1 cellular context compared by ENCODE assay signal in the genomic region with DNA sequence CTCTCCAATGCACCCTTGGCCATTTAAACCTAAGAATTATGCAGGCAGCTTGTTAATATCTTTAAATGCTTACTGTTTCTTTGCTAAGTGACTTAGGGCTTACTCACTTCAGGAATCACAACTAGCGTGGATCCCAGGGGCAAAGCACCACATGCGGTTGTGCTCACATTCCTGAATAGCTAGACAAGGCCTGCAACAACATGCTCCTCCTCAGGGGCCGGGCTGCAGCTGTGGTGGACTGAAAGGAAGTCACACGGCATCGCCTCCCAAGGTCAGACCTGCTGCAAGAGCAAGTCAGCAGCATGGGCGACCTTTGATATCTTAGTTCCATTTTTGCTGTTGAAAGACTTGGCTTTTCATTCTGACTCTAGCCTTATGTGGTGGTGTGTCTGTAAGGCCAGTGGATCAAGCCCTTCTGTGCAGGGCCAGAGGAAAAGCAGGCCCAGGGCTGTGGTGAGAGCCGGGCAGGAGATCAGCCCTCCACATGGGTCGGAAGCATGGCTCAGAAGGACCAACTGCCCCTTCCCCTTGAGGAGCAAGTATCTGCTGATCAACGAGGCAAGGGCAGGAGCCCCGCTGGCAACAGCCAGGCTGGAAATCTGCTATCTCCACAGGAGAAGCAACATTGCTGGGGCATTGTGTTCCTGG.
TF ChIP-seq lines count a peak whose summit lies in the region.

No MANE protein-coding gene starts in this region.

TF ChIP-seq in GM23338, 12 proteins besides CTCF, POLR2A, EP300 and RAD21 (continued from another document):
- TF ChIP-seq, protein P1, sequence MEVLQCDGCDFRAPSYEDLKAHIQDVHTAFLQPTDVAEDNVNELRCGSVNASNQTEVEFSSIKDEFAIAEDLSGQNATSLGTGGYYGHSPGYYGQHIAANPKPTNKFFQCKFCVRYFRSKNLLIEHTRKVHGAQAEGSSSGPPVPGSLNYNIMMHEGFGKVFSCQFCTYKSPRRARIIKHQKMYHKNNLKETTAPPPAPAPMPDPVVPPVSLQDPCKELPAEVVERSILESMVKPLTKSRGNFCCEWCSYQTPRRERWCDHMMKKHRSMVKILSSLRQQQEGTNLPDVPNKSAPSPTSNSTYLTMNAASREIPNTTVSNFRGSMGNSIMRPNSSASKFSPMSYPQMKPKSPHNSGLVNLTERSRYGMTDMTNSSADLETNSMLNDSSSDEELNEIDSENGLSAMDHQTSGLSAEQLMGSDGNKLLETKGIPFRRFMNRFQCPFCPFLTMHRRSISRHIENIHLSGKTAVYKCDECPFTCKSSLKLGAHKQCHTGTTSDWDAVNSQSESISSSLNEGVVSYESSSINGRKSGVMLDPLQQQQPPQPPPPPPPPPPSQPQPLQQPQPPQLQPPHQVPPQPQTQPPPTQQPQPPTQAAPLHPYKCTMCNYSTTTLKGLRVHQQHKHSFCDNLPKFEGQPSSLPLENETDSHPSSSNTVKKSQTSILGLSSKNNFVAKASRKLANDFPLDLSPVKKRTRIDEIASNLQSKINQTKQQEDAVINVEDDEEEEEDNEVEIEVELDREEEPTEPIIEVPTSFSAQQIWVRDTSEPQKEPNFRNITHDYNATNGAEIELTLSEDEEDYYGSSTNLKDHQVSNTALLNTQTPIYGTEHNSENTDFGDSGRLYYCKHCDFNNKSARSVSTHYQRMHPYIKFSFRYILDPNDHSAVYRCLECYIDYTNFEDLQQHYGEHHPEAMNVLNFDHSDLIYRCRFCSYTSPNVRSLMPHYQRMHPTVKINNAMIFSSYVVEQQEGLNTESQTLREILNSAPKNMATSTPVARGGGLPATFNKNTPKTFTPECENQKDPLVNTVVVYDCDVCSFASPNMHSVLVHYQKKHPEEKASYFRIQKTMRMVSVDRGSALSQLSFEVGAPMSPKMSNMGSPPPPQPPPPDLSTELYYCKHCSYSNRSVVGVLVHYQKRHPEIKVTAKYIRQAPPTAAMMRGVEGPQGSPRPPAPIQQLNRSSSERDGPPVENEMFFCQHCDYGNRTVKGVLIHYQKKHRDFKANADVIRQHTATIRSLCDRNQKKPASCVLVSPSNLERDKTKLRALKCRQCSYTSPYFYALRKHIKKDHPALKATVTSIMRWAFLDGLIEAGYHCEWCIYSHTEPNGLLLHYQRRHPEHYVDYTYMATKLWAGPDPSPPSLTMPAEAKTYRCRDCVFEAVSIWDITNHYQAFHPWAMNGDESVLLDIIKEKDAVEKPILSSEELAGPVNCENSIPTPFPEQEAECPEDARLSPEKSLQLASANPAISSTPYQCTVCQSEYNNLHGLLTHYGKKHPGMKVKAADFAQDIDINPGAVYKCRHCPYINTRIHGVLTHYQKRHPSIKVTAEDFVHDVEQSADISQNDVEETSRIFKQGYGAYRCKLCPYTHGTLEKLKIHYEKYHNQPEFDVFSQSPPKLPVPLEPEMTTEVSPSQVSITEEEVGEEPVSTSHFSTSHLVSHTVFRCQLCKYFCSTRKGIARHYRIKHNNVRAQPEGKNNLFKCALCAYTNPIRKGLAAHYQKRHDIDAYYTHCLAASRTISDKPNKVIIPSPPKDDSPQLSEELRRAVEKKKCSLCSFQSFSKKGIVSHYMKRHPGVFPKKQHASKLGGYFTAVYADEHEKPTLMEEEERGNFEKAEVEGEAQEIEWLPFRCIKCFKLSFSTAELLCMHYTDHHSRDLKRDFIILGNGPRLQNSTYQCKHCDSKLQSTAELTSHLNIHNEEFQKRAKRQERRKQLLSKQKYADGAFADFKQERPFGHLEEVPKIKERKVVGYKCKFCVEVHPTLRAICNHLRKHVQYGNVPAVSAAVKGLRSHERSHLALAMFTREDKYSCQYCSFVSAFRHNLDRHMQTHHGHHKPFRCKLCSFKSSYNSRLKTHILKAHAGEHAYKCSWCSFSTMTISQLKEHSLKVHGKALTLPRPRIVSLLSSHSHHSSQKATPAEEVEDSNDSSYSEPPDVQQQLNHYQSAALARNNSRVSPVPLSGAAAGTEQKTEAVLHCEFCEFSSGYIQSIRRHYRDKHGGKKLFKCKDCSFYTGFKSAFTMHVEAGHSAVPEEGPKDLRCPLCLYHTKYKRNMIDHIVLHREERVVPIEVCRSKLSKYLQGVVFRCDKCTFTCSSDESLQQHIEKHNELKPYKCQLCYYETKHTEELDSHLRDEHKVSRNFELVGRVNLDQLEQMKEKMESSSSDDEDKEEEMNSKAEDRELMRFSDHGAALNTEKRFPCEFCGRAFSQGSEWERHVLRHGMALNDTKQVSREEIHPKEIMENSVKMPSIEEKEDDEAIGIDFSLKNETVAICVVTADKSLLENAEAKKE (CRISPR knock-in tag; IDR thresholded peaks at IDR 0.05) = no peak
- TF ChIP-seq CREB1 (CRISPR knock-in tag; IDR thresholded peaks at IDR 0.05; ENCODE audit: low read depth) (no peak), NANOG (IDR thresholded peaks at IDR 0.05; ENCODE audit: borderline replicate concordance) (no peak)
